Comparison of ENCODE assay signal across 14 cellular contexts in the genomic region with DNA sequence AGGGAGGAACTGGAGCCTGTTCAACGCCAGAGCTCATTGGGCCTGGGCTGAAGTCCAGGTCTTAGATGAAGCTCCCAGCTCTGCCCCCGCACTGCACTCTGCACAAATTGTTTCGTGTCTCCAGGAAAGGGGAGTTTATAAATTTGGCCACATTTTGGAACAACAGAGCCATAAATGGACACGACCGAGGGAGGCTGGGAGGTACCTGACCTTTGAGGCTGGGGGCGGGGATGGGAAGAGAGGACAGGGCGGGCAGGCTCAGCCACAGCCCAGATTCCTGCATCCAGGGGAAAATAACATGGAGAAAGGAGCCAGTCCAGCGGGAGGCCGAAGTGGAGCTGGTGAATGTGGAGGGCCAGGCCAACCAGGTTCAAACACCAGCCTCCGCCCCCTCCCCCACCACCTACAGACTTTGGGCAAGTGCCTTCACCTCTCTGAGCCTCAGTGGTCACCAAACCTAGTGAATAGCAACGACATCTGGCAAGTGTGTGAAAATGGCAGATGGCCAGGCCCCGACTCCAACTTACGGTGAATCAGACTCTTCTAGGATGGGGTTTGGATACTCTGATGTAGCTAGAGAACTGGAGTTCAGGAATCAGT. TPM values are rescaled to one million over a fixed set of nuclear protein-coding genes. Genes with fewer than 3 reads are reported as not detected.
A peak's percentile ranks its signal among the peaks of the same experiment; 100 is the strongest.
DNase-seq lines count a peak whose midpoint lies in the region; ATAC-seq, FAIRE-seq and TF ChIP-seq lines count a peak whose summit lies in the region.
"Had no signal": no experiment of that assay in that cellular context is flagged by ENCODE, and none has a peak within 500 bp of the region (broad histone marks: within the 10 kb centered on the region; RNA-seq: fewer than 3 reads in every experiment).

No MANE protein-coding gene starts in this region.

- DNase-seq in AG08396 (ENCODE audit: low spot score) = peak; percentile 36
- DNase-seq in choroid plexus epithelial cell (ENCODE audit: low read depth) = peak; percentile 63
- peak; percentile 74 for DNase-seq in right atrium auricular region (ENCODE audit: low spot score)
- peak; percentile 68 to 69 for DNase-seq in psoas muscle
- DNase-seq in GM12892 (ENCODE audit: insufficient read length) = no peak
- DNase-seq: activated T-cell treated with anti-CD3 and anti-CD28 coated beads for 4 hours, islet precursor cell, SHP77 treated with DMSO at 0.1 percent for 48 hours had no signal

- TF ChIP-seq CTCF in choroid plexus epithelial cell (conservative IDR thresholded peaks at IDR 0.05; ENCODE audit: low read depth, low read length) = no peak
- TF ChIP-seq CTCF in right atrium auricular region (IDR thresholded peaks at IDR 0.05) = no peak
- TF ChIP-seq CTCF in psoas muscle (IDR thresholded peaks at IDR 0.05) = no peak

- H3K4me1 ChIP-seq in right atrium auricular region = peaks cover 0 to 41% of the 10 kb centered on the region in 2 donors
- H3K4me1 ChIP-seq in psoas muscle = no peaks in the 10 kb centered on the region
- H3K4me1 ChIP-seq: pancreas had no signal

- TF ChIP-seq POLR2A in GM12892 (IDR thresholded peaks at IDR 0.05; ENCODE audit: low read depth, low read length) = no peak

- H3K4me3 ChIP-seq in choroid plexus epithelial cell (ENCODE audit: low read depth, low read length) (no peak overlapping the region), right atrium auricular region (no peak overlapping the region), psoas muscle (no peak overlapping the region)
- H3K4me3 ChIP-seq: pancreas had no signal

- 31 to 43% (median 38%) methylated on average over 13 of the region's 13 CpGs for WGBS in psoas muscle, 3 donors

- peak overlapping the region; percentile 53 to 71 for H3K27ac ChIP-seq in right atrium auricular region
- H3K27ac ChIP-seq in psoas muscle = peak overlapping the region; percentile 65
- H3K27ac ChIP-seq: epithelial cell of prostate, pancreas, VCaP had no signal

- no peaks in the 10 kb centered on the region for H3K27me3 ChIP-seq in right atrium auricular region
- H3K27me3 ChIP-seq in psoas muscle (ENCODE audit: insufficient read depth in 3 of 3, low read length in 2 of 3) = no peaks in the 10 kb centered on the region
- H3K27me3 ChIP-seq: pancreas had no signal

- peak in 2 of 4 donors; percentile 31 to 37 for ATAC-seq in psoas muscle
- no peak for ATAC-seq in GM19351 (IDR thresholded peaks at IDR 0.05; ENCODE audit: unreplicated experiment)
- ATAC-seq in HG02884 (IDR thresholded peaks at IDR 0.05; ENCODE audit: unreplicated experiment) = no peak
- no peak for ATAC-seq in esophagus mucosa

- H3K9me3 ChIP-seq in right atrium auricular region (no peaks in the 10 kb centered on the region), psoas muscle (no peaks in the 10 kb centered on the region)
- H3K9me3 ChIP-seq: pancreas had no signal

- H3K36me3 ChIP-seq in right atrium auricular region (no peaks in the 10 kb centered on the region), psoas muscle (ENCODE audit: insufficient read depth in 1 of 2, low read depth in 1 of 2) (no peaks in the 10 kb centered on the region)
- H3K36me3 ChIP-seq: pancreas had no signal

- FAIRE-seq in GM12892 (lab: Jason Lieb, UNC) = no peak
- FAIRE-seq: pancreas had no signal

- intact Hi-C loops in psoas muscle (cut with DNase I) = loop anchor here in 1 of 2 donors (2.0 kb wide), 1 partner anchor 38 kb away; no protein-coding TSS in a partner anchor

RNA-seq across cellular contexts. Expression of a gene that starts 36.8 kb away (rescaled TPM):
- total RNA-seq in right atrium auricular region (100 to 1,000 TPM in 1 of 2 donors, 10 to 100 TPM in 1; 81.4 to 183 TPM), psoas muscle (10 to 100 TPM; 33.6 to 79.3 (median 66.5) TPM), esophagus mucosa (21.1 TPM)
- polyA plus RNA-seq in psoas muscle = 10 to 100 TPM; 23.0 to 43.4 (median 36.5) TPM
- polyA plus RNA-seq in GM12892 (2012; ENCODE audit: missing spikeins) = 4.5 TPM
